ENCODE assay signal across 24 cellular contexts in the genomic region with DNA sequence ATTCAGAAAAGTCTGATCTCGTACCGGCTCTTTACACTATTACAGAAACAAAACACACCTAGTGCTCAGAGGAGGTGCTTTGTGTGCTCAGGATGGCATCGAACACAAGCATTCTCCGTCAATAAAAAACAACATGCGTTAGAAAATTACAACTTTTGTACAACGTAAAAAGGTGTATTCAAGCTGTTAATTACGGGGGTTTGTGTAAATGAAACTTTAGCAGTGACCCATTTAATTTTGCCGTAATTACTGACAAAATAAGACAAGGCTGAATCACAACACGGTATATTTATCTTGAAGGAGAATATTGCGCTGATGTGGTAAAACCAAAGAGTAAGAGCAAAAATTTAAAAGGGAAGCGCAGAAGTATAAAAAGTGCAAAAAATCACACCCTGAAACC. TPM values are rescaled to one million over a fixed set of nuclear protein-coding genes. Genes with fewer than 3 reads are reported as not detected.
"Had no signal": no experiment of that assay in that cellular context is flagged by ENCODE, and none has a peak within 500 bp of the region (broad histone marks: within the 10 kb centered on the region; RNA-seq: fewer than 3 reads in every experiment).

No MANE protein-coding gene starts in this region.

- H3K4me3 ChIP-seq: body of pancreas, lung, spleen, thyroid gland had no signal

- H3K27ac ChIP-seq: body of pancreas, epithelial cell of prostate, spleen, thyroid gland, WERI-Rb-1 had no signal

- H3K9me3 ChIP-seq: body of pancreas, thyroid gland had no signal

- H3K4me1 Mint-ChIP-seq: stimulated activated memory B cell treated with anti-CD40 and anti-IgM and Interleukin-4, amounts not matched to agents 10 μg/mL and 1 μg/mL and 100 μg/mL, for 72 hours had no signal

- H3K27ac Mint-ChIP-seq: activated CD4-positive, alpha-beta memory T cell treated with anti-CD3 and anti-CD28 coated beads for 36 hours; natural killer cell treated with Interleukin-12 subunit alpha and Interleukin-12 subunit beta and Interleukin-15 and Interleukin-18, amount 100 ng/mL, for 72 hours; stimulated activated memory B cell treated with anti-CD40 and anti-IgM and Interleukin-4, amounts not matched to agents 10 μg/mL and 1 μg/mL and 100 μg/mL, for 72 hours had no signal

- H3K36me3 Mint-ChIP-seq: stimulated activated memory B cell treated with anti-CD40 and anti-IgM and Interleukin-4, amounts not matched to agents 10 μg/mL and 1 μg/mL and 100 μg/mL, for 72 hours had no signal

- H3K9me3 Mint-ChIP-seq: activated CD4-positive, alpha-beta memory T cell treated with anti-CD3 and anti-CD28 coated beads for 36 hours; activated T-helper 1 cell treated with anti-CD3 and anti-CD28 coated beads, Interleukin-12 subunit alpha, Interleukin-12 subunit beta, Interleukin-2, Interleukin-4 antibody, amounts not matched to agents 30 ng/mL and 10 ng/mL and 1 ng/mL, durations not matched to agents 14 hours and 24 hours and 36 hours; natural killer cell treated with Interleukin-12 subunit alpha and Interleukin-12 subunit beta and Interleukin-15 and Interleukin-18, amount 100 ng/mL, for 72 hours; stimulated activated memory B cell treated with anti-CD40 and anti-IgM and Interleukin-4, amounts not matched to agents 10 μg/mL and 1 μg/mL and 100 μg/mL, for 72 hours had no signal

- ATAC-seq: body of pancreas; left lobe of liver; natural killer cell treated with Interleukin-12 subunit alpha and Interleukin-12 subunit beta and Interleukin-15 and Interleukin-18, amount 100 ng/mL, for 72 hours; stimulated activated memory B cell treated with anti-CD40 and anti-IgM and Interleukin-4, amounts not matched to agents 10 μg/mL and 1 μg/mL and 100 μg/mL, for 72 hours had no signal

- H3K4me3 Mint-ChIP-seq: activated CD4-positive, alpha-beta memory T cell treated with anti-CD3 and anti-CD28 coated beads for 36 hours; activated T-helper 1 cell treated with anti-CD3 and anti-CD28 coated beads, Interleukin-12 subunit alpha, Interleukin-12 subunit beta, Interleukin-2, Interleukin-4 antibody, amounts not matched to agents 30 ng/mL and 10 ng/mL and 1 ng/mL, durations not matched to agents 14 hours and 24 hours and 36 hours; natural killer cell treated with Interleukin-12 subunit alpha and Interleukin-12 subunit beta and Interleukin-15 and Interleukin-18, amount 100 ng/mL, for 72 hours; stimulated activated memory B cell treated with anti-CD40 and anti-IgM and Interleukin-4, amounts not matched to agents 10 μg/mL and 1 μg/mL and 100 μg/mL, for 72 hours had no signal

- H3K36me3 ChIP-seq: spleen, thyroid gland, WERI-Rb-1 had no signal

- DNase-seq: activated CD4-positive, alpha-beta memory T cell treated with anti-CD3 and anti-CD28 coated beads for 36 hours; activated CD8-positive, alpha-beta memory T cell treated with anti-CD3 and anti-CD28 coated beads, Interleukin-2, amount 50 U/mL, for 4 hours; activated naive CD4-positive, alpha-beta T cell; body of pancreas; caudate nucleus; dorsolateral prefrontal cortex; foreskin melanocyte; kidney; occipital lobe; spleen; stimulated activated CD4-positive, alpha-beta T cell treated with anti-CD3 and anti-CD28 coated beads, Interleukin-4, amount 100 ng/mL, for 4 hours; T-helper 2 cell; thyroid gland; WERI-Rb-1 had no signal

RNA-seq across cellular contexts. Expression of gene SOX1, which starts 6.5 kb away (rescaled TPM):
- total RNA-seq: activated CD4-positive, alpha-beta memory T cell treated with anti-CD3 and anti-CD28 coated beads for 36 hours; activated T-helper 1 cell treated with anti-CD3 and anti-CD28 coated beads, Interleukin-12 subunit alpha, Interleukin-12 subunit beta, Interleukin-2, Interleukin-4 antibody, amounts not matched to agents 30 ng/mL and 10 ng/mL and 1 ng/mL, durations not matched to agents 14 hours and 24 hours and 36 hours; body of pancreas; fibroblast of lung; kidney; left lobe of liver; natural killer cell treated with Interleukin-12 subunit alpha and Interleukin-12 subunit beta and Interleukin-15 and Interleukin-18, amount 100 ng/mL, for 72 hours; posterior vena cava; spleen; subcutaneous adipose tissue; ureter had no signal
- polyA plus RNA-seq: fibroblast of lung, lung, spleen had no signal
